Comparison of ENCODE assay signal across 10 cellular contexts in the genomic region with DNA sequence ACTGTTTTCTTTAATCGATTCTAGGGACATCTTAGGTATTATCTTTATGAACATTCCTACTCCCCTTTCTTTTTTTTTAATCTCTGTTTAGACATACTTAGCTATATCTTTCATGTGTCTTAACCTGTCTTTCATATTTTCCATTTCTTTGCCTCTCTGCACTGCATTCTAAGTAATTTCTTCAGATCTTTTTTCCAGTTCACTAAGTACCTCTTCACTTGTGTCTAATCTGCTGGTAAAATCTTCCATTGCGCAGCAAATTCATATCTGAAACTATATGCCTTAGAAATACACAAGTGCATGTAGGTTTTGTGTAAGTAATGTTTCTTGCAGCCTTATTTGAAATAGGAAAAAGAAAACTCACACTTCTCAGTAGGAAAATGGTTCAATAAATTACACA.
"Had no signal": no experiment of that assay in that cellular context is flagged by ENCODE, and none has a peak within 500 bp of the region (broad histone marks: within the 10 kb centered on the region; RNA-seq: fewer than 3 reads in every experiment).

No MANE protein-coding gene starts in this region.

- FAIRE-seq: HTR-8/SVneo, K562 had no signal

- H3K4me3 ChIP-seq: GM23248, HAP-1, K562 had no signal

- H3K36me3 ChIP-seq: HAP-1 had no signal

- H3K27ac ChIP-seq: GM23248 had no signal

- H3K4me1 ChIP-seq: HAP-1 had no signal

- H2AFZ ChIP-seq: GM23248 had no signal

- ATAC-seq: HCT116, K562 had no signal

- H3K9me3 ChIP-seq: HAP-1 had no signal

- H3K9ac ChIP-seq: GM23248 had no signal

- DNase-seq: GM23248, GOT3, H7, HFFc6, IMR-90, KG1 had no signal
